8 cellular contexts compared by ENCODE assay signal in genomic region chr10:14879055-14879800, GRCh38. TPM values are rescaled to one million over a fixed set of nuclear protein-coding genes. Genes with fewer than 3 reads are reported as not detected.
DNase-seq lines count a peak whose midpoint lies in the region; ATAC-seq, FAIRE-seq and TF ChIP-seq lines count a peak whose summit lies in the region.

No MANE protein-coding gene starts in this region.

- H3K4me1 ChIP-seq in A549 (peaks cover 29% of the 10 kb centered on the region), GM12878 (ENCODE audit: control insufficient read depth, insufficient read depth, low read length) (peaks cover 5% of the 10 kb centered on the region; the same call in 1 of the 2 replicates)

- peaks cover 68% of the 10 kb centered on the region for H3K79me2 ChIP-seq in GM12878 (ENCODE audit: control insufficient read depth, insufficient read depth, low read length)

- peak overlapping the region; percentile 96 for H3K4me3 ChIP-seq in A549
- peak overlapping the region; percentile 89 for H3K4me3 ChIP-seq in GM12878

- H3K4me2 ChIP-seq in A549: peak overlapping the region; percentile 94
- peak overlapping the region; percentile 51 for H3K4me2 ChIP-seq in GM12878 (ENCODE audit: control insufficient read depth, insufficient read depth)

- TF ChIP-seq EP300 in A549 (IDR thresholded peaks at IDR 0.05): no peak
- TF ChIP-seq EP300 in GM12878 (IDR thresholded peaks at IDR 0.05; ENCODE audit: borderline replicate concordance in 1 of 2, control insufficient read depth in 1 of 2, low read depth in 2 of 2, low read length in 2 of 2): no peak

- H3K27me3 ChIP-seq in GM12878 (replicated peaks in 1 of 2; ENCODE audit: control insufficient read depth in 2 of 2, insufficient read depth in 2 of 2, low read length in 1 of 2): no peaks in the 10 kb centered on the region

- H3K9ac ChIP-seq in GM12878 (ENCODE audit: control insufficient read depth, insufficient read depth, low read length): peak overlapping the region; percentile 84

- H4K20me1 ChIP-seq in GM12878 (ENCODE audit: control insufficient read depth, insufficient read depth): no peaks in the 10 kb centered on the region

- SMC1A ChIA-PET in GM12878 (lab: Charles Lee; ENCODE audit: uncharacterized antibody, unreplicated experiment): interaction anchor here (0.8 to 5.2 kb wide), 8 partner anchors 10 to 226 kb away, joined by 3 to 23 read pairs (median 9); partner anchors contain the start of genes CDNF, DCLRE1C, HSPA14 and MSANTD7

- in situ Hi-C loops in GM12878 (cut with MboI): no loop called here

- no TSS peak for BruUV-seq in GM12878 (replicated peaks; lab: Mats Ljungman, UMichigan)

- DNase-seq in A549 (ENCODE audit: low read depth in 1 of 2, low spot score in 1 of 2) (peak in 1 of 2 experiments; percentile 33), SW480 (ENCODE audit: low spot score) (peak; percentile 33), GM12878 (ENCODE audit: low read depth, low spot score) (no peak), iPS-NIHi11 (ENCODE audit: low spot score) (peak; percentile 55), hippocampal formation (lab: John Stamatoyannopoulos, UW) (no peak)
- peak; percentile 52 to 57 for DNase-seq in stimulated activated CD4-positive, alpha-beta T cell treated with anti-CD3 and anti-CD28 coated beads, Interleukin-2, amount 100 ng/mL, for 24 hours

- FAIRE-seq in A549 (lab: Jason Lieb, UNC) (no peak), GM12878 (lab: Jason Lieb, UNC) (no peak)

- H3K27ac ChIP-seq in A549 (peak overlapping the region; percentile 97 to 98), GM12878 (ENCODE audit: control insufficient read depth, insufficient read depth) (peak overlapping the region; percentile 72)

- 2% methylated on average over 42 of the region's 69 CpGs for WGBS in A549 (ENCODE audit: missing lambda C conversion rate)
- under 1% methylated on average over 69 of the region's 69 CpGs for WGBS in GM12878 (ENCODE audit: insufficient coverage, insufficient replicate concordance, low lambda C conversion rate, missing lambda C conversion rate)

- ATAC-seq in A549: peak; percentile 60 to 68
- peak; percentile 34 for ATAC-seq in GM18909 (IDR thresholded peaks at IDR 0.05; ENCODE audit: poor library complexity, unreplicated experiment)
- ATAC-seq in HG03159 (IDR thresholded peaks at IDR 0.05; ENCODE audit: unreplicated experiment): peak; percentile 26
- peak; percentile 54 for ATAC-seq in GM12878

- TF ChIP-seq RAD21 in A549 (conservative IDR thresholded peaks at IDR 0.05 in 1 of 2, IDR thresholded peaks at IDR 0.05 in 1 of 2) (no peak), GM12878 (IDR thresholded peaks at IDR 0.05; ENCODE audit: insufficient read depth, low read depth, low read length) (no peak)

- CTCF ChIA-PET in A549 (lab: Yijun Ruan, JAX) (interaction anchor here (0.7 to 1.3 kb wide), 7 partner anchors 11 to 491 kb away, joined by 3 to 4 read pairs (median 3); partner anchors contain the start of genes CDNF, FAM171A1, HSPA14 and MEIG1), GM12878 (lab: Yijun Ruan, JAX) (interaction anchor here (0.7 to 3.8 kb wide), 13 partner anchors 9 to 495 kb away, joined by 3 to 17 read pairs (median 4); partner anchors contain the start of genes CDNF, DCLRE1C, HSPA14 and MSANTD7)

- H3K36me3 ChIP-seq in GM12878 (ENCODE audit: control insufficient read depth in 2 of 2, insufficient read depth in 2 of 2, low read length in 1 of 2): peaks cover 0 to 6% of the 10 kb centered on the region in 2 experiments; a peak in 1 of 4 replicates

- H3K9me3 ChIP-seq in A549: no peaks in the 10 kb centered on the region
- no peaks in the 10 kb centered on the region for H3K9me3 ChIP-seq in GM12878 (replicated peaks; ENCODE audit: control insufficient read depth, insufficient read depth, low read length)

- TF ChIP-seq CTCF in A549 (IDR thresholded peaks at IDR 0.05) (no peak), GM12878 (IDR thresholded peaks at IDR 0.05 in 2 of 3, conservative IDR thresholded peaks at IDR 0.05 in 1 of 3; ENCODE audit: control insufficient read depth in 2 of 3, extremely low read depth in 1 of 3, insufficient read depth in 1 of 3, low read depth in 3 of 3, low read length in 3 of 3) (no peak)

- TF ChIP-seq POLR2A in A549 (IDR thresholded peaks at IDR 0.05; ENCODE audit: low read length): no peak
- no peak for TF ChIP-seq POLR2A in GM12878 (IDR thresholded peaks at IDR 0.05; ENCODE audit: low read depth, low read length)

- RAD21 ChIA-PET in GM12878 (lab: Charles Lee; ENCODE audit: unreplicated experiment): interaction anchor here (0.6 to 2.8 kb wide), 6 partner anchors 41 to 944 kb away, joined by 3 to 24 read pairs (median 4); partner anchors contain the start of genes CDNF, HSPA14 and MSANTD7

- POLR2A ChIA-PET in A549 (lab: Yijun Ruan, JAX): interaction anchor here (0.5 to 2.6 kb wide), 6 partner anchors 24 to 482 kb away, joined by 3 to 22 read pairs (median 10); partner anchors contain the start of genes CDNF, DCLRE1C, HSPA14 and MEIG1
- POLR2A ChIA-PET in GM12878 (lab: Charles Lee): interaction anchor here (0.6 to 2.4 kb wide), 9 partner anchors 8 to 215 kb away, joined by 3 to 18 read pairs (median 4); partner anchors contain the start of genes CDNF, DCLRE1C, HSPA14 and MEIG1

- intact Hi-C loops in GM12878 (cut with micrococcal nuclease; ENCODE audit: unreplicated experiment): loop anchor here (2.0 to 5.0 kb wide), 3 partner anchors 42 to 80 kb away; partner anchors contain the start of genes CDNF, HSPA14, MEIG1 and MSANTD7

- peak overlapping the region; percentile 72 for H2AFZ ChIP-seq in GM12878 (ENCODE audit: control insufficient read depth, low read depth, low read length)

RNA-seq across cellular contexts. Expression of gene SUV39H2, which starts 0.6 kb away (rescaled TPM):
- 21.3 and 23.2 TPM in 2 replicates for polyA plus RNA-seq in A549 (2011; rRNA removed)
- polyA plus RNA-seq in A549 (2012; cell fraction: cytosol; rRNA removed): 7.1 and 8.2 TPM in 2 replicates
- polyA plus RNA-seq in A549 (2012; cell fraction: nucleus; rRNA removed): 3.0 and 4.7 TPM in 2 replicates
- polyA plus RNA-seq in A549 (2017; fragmentation: RNase III; extraction: RNeasy Plus Mini Kit Qiagen cat#74134 plus additional on column Dnase treatment): 22.6 to 24.0 TPM (median 22.9 TPM) in 3 replicates
- polyA minus RNA-seq in A549 (2011; rRNA and poly(A)+ RNA removed): 9.9 and 10.5 TPM in 2 replicates
- total RNA-seq in GM12878 (2013; cell fraction: nucleolus; rRNA removed): 50.3 and 53.7 TPM in 2 replicates
- 24.3 and 27.6 TPM in 2 replicates for total RNA-seq in GM12878 (2014; rRNA removed)
- total RNA-seq in GM12878 (2014; rRNA removed; fragmentation: Illumina TruSeq; extraction: Trizol): 32.3 and 32.6 TPM in 2 replicates
- total RNA-seq in GM12878 (2021): 25.8 and 26.9 TPM in 2 replicates
- polyA plus RNA-seq in GM12878 (2011; ENCODE audit: low read depth): 10.0 TPM
- polyA plus RNA-seq in GM12878 (2011; rRNA removed): 26.1 and 43.4 TPM in 2 replicates
- 10.1 and 15.2 TPM in 2 replicates for polyA plus RNA-seq in GM12878 (2011; cell fraction: cytosol; rRNA removed)
- 12.7 and 16.4 TPM in 2 replicates for polyA plus RNA-seq in GM12878 (2011; cell fraction: nucleus; rRNA removed)
- 11.1 and 13.8 TPM in 2 replicates for polyA plus RNA-seq in GM12878 (2012)
- polyA plus RNA-seq in GM12878 (2014; fragmentation: Illumina TruSeq; extraction: Trizol): 41.1 and 45.0 TPM in 2 replicates
- polyA plus RNA-seq in GM12878 (2014; fragmentation: Nextera tagmentation; extraction: Ambion mirVana): 10 to 100 TPM; 26.5 to 40.3 TPM
- polyA plus RNA-seq in GM12878 (2014; rRNA removed): 17.9 and 27.4 TPM in 2 replicates
- polyA plus RNA-seq in GM12878 (2016; fragmentation: Nextera tagmentation; extraction: Ambion mirVana): 10 to 100 TPM; 33.7 to 36.4 TPM
- polyA minus RNA-seq in GM12878 (2011; rRNA and poly(A)+ RNA removed): 16.2 and 29.9 TPM in 2 replicates
- polyA minus RNA-seq in GM12878 (2011; cell fraction: cytosol; rRNA and poly(A)+ RNA removed): 11.0 and 14.3 TPM in 2 replicates
- polyA minus RNA-seq in GM12878 (2011; cell fraction: nucleus; rRNA and poly(A)+ RNA removed): 9.2 and 16.4 TPM in 2 replicates

RNA-seq across cellular contexts. Expression of gene HSPA14, which starts 41.1 kb away (rescaled TPM):
- 31.7 and 45.7 TPM in 2 replicates for polyA plus RNA-seq in A549 (2011; rRNA removed)
- polyA plus RNA-seq in A549 (2012; cell fraction: cytosol; rRNA removed): 19.0 and 20.5 TPM in 2 replicates
- 8.2 and 12.7 TPM in 2 replicates for polyA plus RNA-seq in A549 (2012; cell fraction: nucleus; rRNA removed)
- 33.3 to 35.7 TPM (median 34.2 TPM) in 3 replicates for polyA plus RNA-seq in A549 (2017; fragmentation: RNase III; extraction: RNeasy Plus Mini Kit Qiagen cat#74134 plus additional on column Dnase treatment)
- polyA minus RNA-seq in A549 (2011; rRNA and poly(A)+ RNA removed): 4.7 TPM in 2 replicates
- 12.4 and 14.7 TPM in 2 replicates for total RNA-seq in GM12878 (2013; cell fraction: nucleolus; rRNA removed)
- total RNA-seq in GM12878 (2014; rRNA removed): 28.0 and 30.9 TPM in 2 replicates
- 32.9 and 35.5 TPM in 2 replicates for total RNA-seq in GM12878 (2014; rRNA removed; fragmentation: Illumina TruSeq; extraction: Trizol)
- total RNA-seq in GM12878 (2021): 24.5 and 26.6 TPM in 2 replicates
- 12.9 TPM for polyA plus RNA-seq in GM12878 (2011; ENCODE audit: low read depth)
- polyA plus RNA-seq in GM12878 (2011; rRNA removed): 33.1 and 50.3 TPM in 2 replicates
- polyA plus RNA-seq in GM12878 (2011; cell fraction: cytosol; rRNA removed): 11.7 and 13.7 TPM in 2 replicates
- polyA plus RNA-seq in GM12878 (2011; cell fraction: nucleus; rRNA removed): 22.9 and 25.2 TPM in 2 replicates
- 15.4 and 15.5 TPM in 2 replicates for polyA plus RNA-seq in GM12878 (2012)
- 31.3 and 34.6 TPM in 2 replicates for polyA plus RNA-seq in GM12878 (2014; fragmentation: Illumina TruSeq; extraction: Trizol)
- polyA plus RNA-seq in GM12878 (2014; fragmentation: Nextera tagmentation; extraction: Ambion mirVana): 10 to 100 TPM; 44.1 to 46.4 TPM
- 27.3 and 32.3 TPM in 2 replicates for polyA plus RNA-seq in GM12878 (2014; rRNA removed)
- polyA plus RNA-seq in GM12878 (2016; fragmentation: Nextera tagmentation; extraction: Ambion mirVana): 10 to 100 TPM; 53.1 to 56.1 TPM
- polyA minus RNA-seq in GM12878 (2011; rRNA and poly(A)+ RNA removed): 8.8 and 12.3 TPM in 2 replicates
- 3.9 and 7.0 TPM in 2 replicates for polyA minus RNA-seq in GM12878 (2011; cell fraction: cytosol; rRNA and poly(A)+ RNA removed)
- polyA minus RNA-seq in GM12878 (2011; cell fraction: nucleus; rRNA and poly(A)+ RNA removed): 5.2 and 6.4 TPM in 2 replicates

RNA-seq across cellular contexts. Expression of gene MSANTD7, which starts 41.1 kb away (rescaled TPM):
- polyA plus RNA-seq in A549 (2011; rRNA removed) (10.9 and 11.2 TPM in 2 replicates), A549 (2017; fragmentation: RNase III; extraction: RNeasy Plus Mini Kit Qiagen cat#74134 plus additional on column Dnase treatment) (10.9 to 12.1 TPM (median 11.2 TPM) in 3 replicates), GM12878 (2011; rRNA removed) (13.5 and 15.5 TPM in 2 replicates), GM12878 (2014; fragmentation: Illumina TruSeq; extraction: Trizol) (18.9 and 19.3 TPM in 2 replicates), GM12878 (2014; fragmentation: Nextera tagmentation; extraction: Ambion mirVana) (1 to 10 TPM; 3.5 to 4.5 TPM), GM12878 (2014; rRNA removed) (13.5 and 14.0 TPM in 2 replicates), GM12878 (2016; fragmentation: Nextera tagmentation; extraction: Ambion mirVana) (10 to 100 TPM; 17.8 to 19.1 TPM)
- 4.7 and 6.9 TPM in 2 replicates for polyA plus RNA-seq in A549 (2012; cell fraction: cytosol; rRNA removed)
- 4.6 and 5.0 TPM in 2 replicates for polyA plus RNA-seq in A549 (2012; cell fraction: nucleus; rRNA removed)
- 17.2 and 22.7 TPM in 2 replicates for polyA minus RNA-seq in A549 (2011; rRNA and poly(A)+ RNA removed)
- 34.4 and 35.8 TPM in 2 replicates for total RNA-seq in GM12878 (2013; cell fraction: nucleolus; rRNA removed)
- total RNA-seq in GM12878 (2014; rRNA removed) (22.8 and 27.9 TPM in 2 replicates), GM12878 (2014; rRNA removed; fragmentation: Illumina TruSeq; extraction: Trizol) (19.3 and 19.7 TPM in 2 replicates), GM12878 (2021) (20.1 and 20.6 TPM in 2 replicates)
- polyA plus RNA-seq in GM12878 (2011; ENCODE audit: low read depth): 7.0 TPM
- polyA plus RNA-seq in GM12878 (2011; cell fraction: cytosol; rRNA removed): 8.0 and 9.5 TPM in 2 replicates
- polyA plus RNA-seq in GM12878 (2011; cell fraction: nucleus; rRNA removed): 9.2 and 11.5 TPM in 2 replicates
- polyA plus RNA-seq in GM12878 (2012): 7.7 and 8.2 TPM in 2 replicates
- 24.8 and 25.1 TPM in 2 replicates for polyA minus RNA-seq in GM12878 (2011; rRNA and poly(A)+ RNA removed)
- polyA minus RNA-seq in GM12878 (2011; cell fraction: cytosol; rRNA and poly(A)+ RNA removed): 11.2 and 13.0 TPM in 2 replicates
- 19.0 and 33.1 TPM in 2 replicates for polyA minus RNA-seq in GM12878 (2011; cell fraction: nucleus; rRNA and poly(A)+ RNA removed)

RNA-seq across cellular contexts. Expression of gene CDNF, which starts 41.4 kb away (rescaled TPM):
- 1.8 and 2.0 TPM in 2 replicates for polyA plus RNA-seq in A549 (2011; rRNA removed)
- polyA plus RNA-seq in A549 (2012; cell fraction: cytosol; rRNA removed): 0.48 and 0.52 TPM in 2 replicates
- polyA plus RNA-seq in A549 (2012; cell fraction: nucleus; rRNA removed): 0.26 and 1.0 TPM in 2 replicates
- polyA plus RNA-seq in A549 (2017; fragmentation: RNase III; extraction: RNeasy Plus Mini Kit Qiagen cat#74134 plus additional on column Dnase treatment): 0.89 to 2.1 TPM (median 1.6 TPM) in 3 replicates
- 1.1 and 1.2 TPM in 2 replicates for polyA minus RNA-seq in A549 (2011; rRNA and poly(A)+ RNA removed)
- total RNA-seq in GM12878 (2013; cell fraction: nucleolus; rRNA removed): 0.56 and 1.9 TPM in 2 replicates
- 0.98 and 1.9 TPM in 2 replicates for total RNA-seq in GM12878 (2014; rRNA removed)
- total RNA-seq in GM12878 (2014; rRNA removed; fragmentation: Illumina TruSeq; extraction: Trizol): 1.0 and 1.2 TPM in 2 replicates
- 0.43 and 1.0 TPM in 2 replicates for total RNA-seq in GM12878 (2021)
- polyA plus RNA-seq in GM12878 (2011; ENCODE audit: low read depth): 2.2 TPM
- polyA plus RNA-seq in GM12878 (2011; rRNA removed): 0.81 TPM in 2 replicates
- polyA plus RNA-seq in GM12878 (2011; cell fraction: cytosol; rRNA removed): 0.31 and 0.32 TPM in 2 replicates
- polyA plus RNA-seq in GM12878 (2011; cell fraction: nucleus; rRNA removed): 0.66 TPM in 1 of 2 replicates, not detected in the other
- polyA plus RNA-seq in GM12878 (2012): 0.94 and 1.3 TPM in 2 replicates
- polyA plus RNA-seq in GM12878 (2014; fragmentation: Illumina TruSeq; extraction: Trizol): 0.73 and 2.3 TPM in 2 replicates
- under 1 TPM; 0.08 to 0.29 TPM for polyA plus RNA-seq in GM12878 (2014; fragmentation: Nextera tagmentation; extraction: Ambion mirVana)
- polyA plus RNA-seq in GM12878 (2014; rRNA removed): 1.2 and 2.7 TPM in 2 replicates
- under 1 TPM; 0.48 to 0.54 TPM for polyA plus RNA-seq in GM12878 (2016; fragmentation: Nextera tagmentation; extraction: Ambion mirVana)
- not detected in 2 replicates for polyA minus RNA-seq in GM12878 (2011; rRNA and poly(A)+ RNA removed)
- polyA minus RNA-seq in GM12878 (2011; cell fraction: cytosol; rRNA and poly(A)+ RNA removed): not detected in 2 replicates
- polyA minus RNA-seq in GM12878 (2011; cell fraction: nucleus; rRNA and poly(A)+ RNA removed): not detected in 2 replicates

Comparison
In these comparisons a context has a peak if more than half of its experiments do, and no peak if none do; other contexts are left out.
1. DNase-seq: peak in SW480 (single experiment), iPS-NIHi11 (single experiment) and stimulated activated CD4-positive, alpha-beta T cell treated with anti-CD3 and anti-CD28 coated beads, Interleukin-2, amount 100 ng/mL, for 24 hours (2 of 2); none in GM12878 (single experiment) and hippocampal formation (0 of 2).
2. Of the 24 proteins assayed by ChIP-seq in both GM12878 and A549: peak only in GM12878: none; only in A549: none; in both: MAX; in neither: 23.
3. Peak in every context shown above with its lines, with median percentiles within 50 percentile points of each other: ATAC-seq.